In genomic region chr1:45521413-45522323, GRCh38 we compare ENCODE assay signal across 1 cellular context.
TF ChIP-seq lines count a peak whose summit lies in the region.

Gene PRDX1, minus strand, starts transcription at chr1:45521884. Its CDS starts 2,841 bp downstream, at chr1:45519043.

TF ChIP-seq in K562, 482 proteins besides CTCF, POLR2A, EP300 and RAD21 (continued from another document and continues in another):
- TF ChIP-seq MBD2 (IDR thresholded peaks at IDR 0.05; ENCODE audit: borderline replicate concordance, low read depth) (peak; percentile 93), ETV1 (tag; conservative IDR thresholded peaks at IDR 0.05; ENCODE audit: low read depth) (peak; percentile 57), CEBPG (CRISPR knock-in tag; IDR thresholded peaks at IDR 0.05) (no peak; the same call in 1 of the 2 replicates), CEBPG (tag; conservative IDR thresholded peaks at IDR 0.05 in 1 of 2, IDR thresholded peaks at IDR 0.05 in 1 of 2) (no peak), TEAD1 (CRISPR knock-in tag; IDR thresholded peaks at IDR 0.05) (peak in 1 of 2 experiments; percentile 86; a peak in 3 of 4 replicates), ZBED1 (IDR thresholded peaks at IDR 0.05) (peak; percentile 85), RFX5 (IDR thresholded peaks at IDR 0.05; ENCODE audit: low read depth, low read length) (0 out of 2 replicates have a peak, but pooled peaks have one; percentile 5), ZBTB34 (CRISPR knock-in tag; IDR thresholded peaks at IDR 0.05) (no peak), XRCC4 (IDR thresholded peaks at IDR 0.05; ENCODE audit: extremely low read depth, insufficient read depth, insufficient read length) (no peak), ZFP36 (IDR thresholded peaks at IDR 0.05; ENCODE audit: low read depth, low read length, partially characterized antibody) (peak; percentile 43), E2F6 (IDR thresholded peaks at IDR 0.05; ENCODE audit: borderline replicate concordance in 1 of 2, extremely low read depth in 1 of 2, insufficient read depth in 1 of 2, insufficient read length in 1 of 2, low read depth in 1 of 2, low read length in 1 of 2, poor library complexity in 1 of 2, severe bottlenecking in 1 of 2) (peak; percentile 54 to 55), HNRNPL (IDR thresholded peaks at IDR 0.05; ENCODE audit: low read depth, low read length) (peak; percentile 86), ZNF121 (CRISPR knock-in tag; conservative IDR thresholded peaks at IDR 0.05) (no peak), KAT8 (IDR thresholded peaks at IDR 0.05; ENCODE audit: low read depth) (no peak), EZH2 (IDR thresholded peaks at IDR 0.05; ENCODE audit: borderline replicate concordance, low read depth, low read length) (no peak), ZNF354B (CRISPR knock-in tag; IDR thresholded peaks at IDR 0.05) (no peak), CREB1 (IDR thresholded peaks at IDR 0.05) (no peak; the same call in 1 of the 2 replicates), CREB1 (CRISPR knock-in tag; IDR thresholded peaks at IDR 0.05) (peak; percentile 81), THAP12 (CRISPR knock-in tag; IDR thresholded peaks at IDR 0.05) (peak; percentile 96), MBD1 (CRISPR knock-in tag; IDR thresholded peaks at IDR 0.05) (no peak), FOXM1 (IDR thresholded peaks at IDR 0.05; ENCODE audit: low read depth) (peak; percentile 39; the same call in 1 of the 2 replicates), FOXM1 (CRISPR knock-in tag; IDR thresholded peaks at IDR 0.05; ENCODE audit: low read depth) (peak; percentile 94), ZNF511 (CRISPR knock-in tag; IDR thresholded peaks at IDR 0.05) (peak; percentile 98), CEBPB (tag; IDR thresholded peaks at IDR 0.05) (peak; percentile 16; the same call in 1 of the 2 replicates), GATA2 (CRISPR knock-in tag; IDR thresholded peaks at IDR 0.05) (no peak), ZSCAN32 (CRISPR knock-in tag; IDR thresholded peaks at IDR 0.05) (no peak), POLR2AphosphoS2 (IDR thresholded peaks at IDR 0.05; ENCODE audit: low read length) (peak; percentile 99), RBM14 (IDR thresholded peaks at IDR 0.05; ENCODE audit: borderline replicate concordance, insufficient read depth, low read depth, low read length) (peak; percentile 99; the same call in 1 of the 2 replicates), ZNF174 (CRISPR knock-in tag; IDR thresholded peaks at IDR 0.05) (no peak), POLR2AphosphoS5 (IDR thresholded peaks at IDR 0.05; ENCODE audit: control insufficient read depth, insufficient read depth, low read depth, low read length) (peak; percentile 100), NRF1 (conservative IDR thresholded peaks at IDR 0.05 in 1 of 2, IDR thresholded peaks at IDR 0.05 in 1 of 2) (peak; percentile 64 to 68), ZNF175 (CRISPR knock-in tag; IDR thresholded peaks at IDR 0.05; ENCODE audit: low read depth) (no peak), E2F3 (CRISPR knock-in tag; IDR thresholded peaks at IDR 0.05) (no peak), POLR3A (IDR thresholded peaks at IDR 0.05; ENCODE audit: borderline replicate concordance, extremely low read depth, insufficient read depth, insufficient read length) (no peak), PHB (CRISPR knock-in tag; IDR thresholded peaks at IDR 0.05) (peak; percentile 94), NCOA4 (IDR thresholded peaks at IDR 0.05; ENCODE audit: partially characterized antibody) (peak; percentile 31), ELK3 (CRISPR knock-in tag; IDR thresholded peaks at IDR 0.05) (no peak), ZBTB9 (CRISPR knock-in tag; IDR thresholded peaks at IDR 0.05) (peak; percentile 71; the same call in 1 of the 2 replicates), HNRNPUL1 (IDR thresholded peaks at IDR 0.05; ENCODE audit: low read length) (peak; percentile 79; the same call in 1 of the 2 replicates), NR0B1 (IDR thresholded peaks at IDR 0.05; ENCODE audit: partially characterized antibody) (no peak), HEY1 (CRISPR knock-in tag; IDR thresholded peaks at IDR 0.05; ENCODE audit: borderline replicate concordance) (no peak), MXD1 (CRISPR knock-in tag; IDR thresholded peaks at IDR 0.05; ENCODE audit: borderline replicate concordance, poor library complexity, severe bottlenecking) (peak; percentile 24), ERF (CRISPR knock-in tag; IDR thresholded peaks at IDR 0.05) (peak; percentile 27; the same call in 1 of the 2 replicates), ZNF143 (CRISPR knock-in tag; IDR thresholded peaks at IDR 0.05) (no peak; the same call in 1 of the 2 replicates), ZNF134 (CRISPR knock-in tag; conservative IDR thresholded peaks at IDR 0.05) (no peak), OTX1 (CRISPR knock-in tag; IDR thresholded peaks at IDR 0.05) (peak; percentile 94), SMC3 (conservative IDR thresholded peaks at IDR 0.05; ENCODE audit: insufficient read depth, low read depth, low read length) (peak; percentile 32; the same call in 1 of the 2 replicates), SPI1 (IDR thresholded peaks at IDR 0.05; ENCODE audit: borderline replicate concordance, low read depth, low read length) (no peak), SAFB (IDR thresholded peaks at IDR 0.05; ENCODE audit: borderline replicate concordance, low read depth, low read length) (peak; percentile 87), KAT7 (CRISPR knock-in tag; IDR thresholded peaks at IDR 0.05; ENCODE audit: borderline replicate concordance) (peak; percentile 97), ATF6 (CRISPR knock-in tag; IDR thresholded peaks at IDR 0.05) (peak; percentile 94; the same call in 1 of the 2 replicates), KLF10 (CRISPR knock-in tag; IDR thresholded peaks at IDR 0.05) (no peak), ZNF146 (CRISPR knock-in tag; IDR thresholded peaks at IDR 0.05; ENCODE audit: unreplicated experiment) (peak; percentile 21), ETV6 (IDR thresholded peaks at IDR 0.05; ENCODE audit: borderline replicate concordance in 1 of 2, low read depth in 2 of 2, low read length in 1 of 2) (peak; percentile 49 to 57; a peak in 1 of 4 replicates), ETV6 (CRISPR knock-in tag; IDR thresholded peaks at IDR 0.05; ENCODE audit: borderline replicate concordance) (no peak), MNT (conservative IDR thresholded peaks at IDR 0.05) (peak; percentile 93 to 96), COPS2 (conservative IDR thresholded peaks at IDR 0.05) (no peak)
